ENCODE assay signal across 17 cellular contexts in the genomic region with DNA sequence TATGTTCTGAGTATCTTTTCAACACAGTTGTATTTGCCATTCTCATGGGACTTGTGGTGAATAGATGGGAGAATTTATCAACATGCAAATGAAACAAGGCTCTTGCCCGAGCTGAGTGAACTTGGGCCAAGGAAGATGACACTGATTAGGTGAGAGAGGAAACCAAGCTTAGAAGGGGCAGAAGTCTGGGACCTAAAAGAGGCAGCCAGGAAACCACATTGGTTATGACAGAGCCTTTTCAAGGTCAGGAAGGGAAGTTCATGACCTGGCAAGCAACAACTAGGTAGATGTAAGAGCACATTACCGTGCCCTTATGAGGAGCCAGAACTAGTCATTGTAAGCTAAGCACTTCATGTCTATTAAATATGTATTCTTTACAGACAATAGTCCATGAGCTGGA.
DNase-seq lines count a peak whose midpoint lies in the region; ATAC-seq lines count a peak whose summit lies in the region.
"Had no signal": no experiment of that assay in that cellular context is flagged by ENCODE, and none has a peak within 500 bp of the region (broad histone marks: within the 10 kb centered on the region; RNA-seq: fewer than 3 reads in every experiment).

No MANE protein-coding gene starts in this region.

- DNase-seq in NAMALWA (ENCODE audit: low spot score) (peak; percentile 6), NCI-H510A treated with DMSO at 0.1 percent for 48 hours (lab: John Stamatoyannopoulos, UW) (no peak), DMS 273 treated with DMSO at 0.1 percent for 48 hours (lab: John Stamatoyannopoulos, UW) (no peak), NCI-H748 treated with DMSO at 0.1 percent for 48 hours (lab: John Stamatoyannopoulos, UW) (no peak), NCI-H82 treated with DMSO at 0.1 percent for 48 hours (lab: John Stamatoyannopoulos, UW; ENCODE audit: unreplicated experiment) (no peak)
- DNase-seq: activated CD4-positive, alpha-beta T cell treated with anti-CD3 and anti-CD28 coated beads, Interleukin-2, amount 10 ng/mL, durations not matched to agents 24 days and 14 days; activated T-cell treated with anti-CD3 and anti-CD28 coated beads, Interleukin-2, amount 50 U/mL, for 48 hours; endodermal cell; NCI-H1417; ovary; SHP77 treated with DMSO at 0.1 percent for 48 hours; T-helper 9 cell had no signal

- ATAC-seq in GM18520 (IDR thresholded peaks at IDR 0.05; ENCODE audit: unreplicated experiment) = peak; percentile 67
- ATAC-seq in GM21529 (IDR thresholded peaks at IDR 0.05; ENCODE audit: unreplicated experiment) = peak; percentile 56
- ATAC-seq in HG03108 (IDR thresholded peaks at IDR 0.05; ENCODE audit: unreplicated experiment) = peak; percentile 67
- ATAC-seq: HepG2, left lobe of liver had no signal
